Comparison of ENCODE assay signal across 26 cellular contexts in the genomic region with DNA sequence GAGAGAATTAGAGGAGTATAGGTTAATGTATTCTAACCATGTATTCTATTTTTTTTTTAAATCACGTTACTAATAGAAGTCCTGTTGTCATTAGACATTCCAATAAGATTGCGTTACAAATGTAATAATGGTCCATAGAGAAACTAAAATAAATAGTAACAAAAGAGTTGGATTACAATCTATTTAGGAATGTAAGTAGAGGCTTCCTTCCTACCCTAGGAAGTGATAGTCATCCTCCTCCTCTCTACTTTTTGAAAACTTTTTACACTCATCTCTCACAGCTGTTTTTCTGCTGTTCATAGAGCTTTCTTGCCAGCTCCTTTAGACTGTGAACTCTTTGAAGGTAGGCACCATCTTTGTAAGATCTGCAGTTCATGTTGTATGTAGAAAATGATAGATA. TPM values are rescaled to one million over a fixed set of nuclear protein-coding genes. Genes with fewer than 3 reads are reported as not detected.
DNase-seq lines count a peak whose midpoint lies in the region; ATAC-seq and TF ChIP-seq lines count a peak whose summit lies in the region.
"Had no signal": no experiment of that assay in that cellular context is flagged by ENCODE, and none has a peak within 500 bp of the region (broad histone marks: within the 10 kb centered on the region; RNA-seq: fewer than 3 reads in every experiment).

No MANE protein-coding gene starts in this region.

- no peak for TF ChIP-seq CTCF in AG04450 (IDR thresholded peaks at IDR 0.05; ENCODE audit: low read depth, low read length)
- no peak for TF ChIP-seq CTCF in HFFc6 (IDR thresholded peaks at IDR 0.05)

- H3K36me3 Mint-ChIP-seq in HFFc6 (ENCODE audit: low read depth) = peaks cover 60% of the 10 kb centered on the region
- H3K36me3 Mint-ChIP-seq: activated naive CD8-positive, alpha-beta T cell; CD4-positive, CD25-positive, alpha-beta regulatory T cell; memory B cell; naive thymus-derived CD8-positive, alpha-beta T cell had no signal

- H3K4me3 Mint-ChIP-seq in HFFc6 = peak overlapping the region; percentile 80
- H3K4me3 Mint-ChIP-seq: activated CD4-positive, alpha-beta T cell treated with anti-CD3 and anti-CD28 coated beads, Interleukin-2, amount 10 ng/mL, durations not matched to agents 24 days and 14 days; activated naive CD8-positive, alpha-beta T cell; CD4-positive, CD25-positive, alpha-beta regulatory T cell; memory B cell; naive thymus-derived CD8-positive, alpha-beta T cell; stimulated activated naive CD8-positive, alpha-beta T cell treated with anti-CD3 and anti-CD28 coated beads, Interleukin-15, amount 100 ng/mL, for 72 hours had no signal

- H3K36me3 ChIP-seq in adipocyte (ENCODE audit: control insufficient read depth, insufficient read depth, low read length, severe bottlenecking) = no peaks in the 10 kb centered on the region
- H3K36me3 ChIP-seq: esophagus squamous epithelium, tibial artery had no signal

- peaks cover 96% of the 10 kb centered on the region for H3K4me1 Mint-ChIP-seq in HFFc6 (ENCODE audit: low read depth)
- H3K4me1 Mint-ChIP-seq: activated CD4-positive, alpha-beta T cell treated with anti-CD3 and anti-CD28 coated beads, Interleukin-2, amount 10 ng/mL, durations not matched to agents 24 days and 14 days; CD4-positive, CD25-positive, alpha-beta regulatory T cell; memory B cell; naive thymus-derived CD8-positive, alpha-beta T cell; stimulated activated naive CD8-positive, alpha-beta T cell treated with anti-CD3 and anti-CD28 coated beads, Interleukin-15, amount 100 ng/mL, for 72 hours had no signal

- H3K27ac ChIP-seq in AG04450 (ENCODE audit: low read depth, low read length) = peak overlapping the region; percentile 89
- H3K27ac ChIP-seq: body of pancreas, esophagus squamous epithelium, tibial artery had no signal

- POLR2A ChIA-PET in AG04450 (lab: Yijun Ruan, JAX) = interaction anchor here (1.3 to 2.7 kb wide), 4 partner anchors 18 to 25 kb away, joined by 5 to 8 read pairs (median 6); no protein-coding TSS in a partner anchor

- no peak overlapping the region for H3K9ac ChIP-seq in adipocyte (ENCODE audit: low read length)

- H3K9me3 ChIP-seq in AG04450 (ENCODE audit: control insufficient read depth, insufficient read depth, low read length) (0 out of 2 replicates have a peak, but pooled peaks cover 2% of the 10 kb centered on the region), adipocyte (ENCODE audit: control insufficient read depth, low read length) (no peaks in the 10 kb centered on the region)
- H3K9me3 ChIP-seq: body of pancreas, esophagus squamous epithelium, tibial artery had no signal

- no peaks in the 10 kb centered on the region for H3K27me3 Mint-ChIP-seq in HFFc6 (ENCODE audit: insufficient read depth)
- H3K27me3 Mint-ChIP-seq: activated CD4-positive, alpha-beta T cell treated with anti-CD3 and anti-CD28 coated beads, Interleukin-2, amount 10 ng/mL, durations not matched to agents 24 days and 14 days; CD4-positive, CD25-positive, alpha-beta regulatory T cell; memory B cell; stimulated activated naive CD8-positive, alpha-beta T cell treated with anti-CD3 and anti-CD28 coated beads, Interleukin-15, amount 100 ng/mL, for 72 hours had no signal

- no peaks in the 10 kb centered on the region for H3K4me1 ChIP-seq in adipocyte (ENCODE audit: control insufficient read depth, insufficient read depth, low read length)
- H3K4me1 ChIP-seq: body of pancreas, esophagus squamous epithelium, tibial artery had no signal

- CTCF ChIA-PET in AG04450 (lab: Charles Lee) = no interaction called here

- no peaks in the 10 kb centered on the region for H3K27me3 ChIP-seq in AG04450 (ENCODE audit: control insufficient read depth, insufficient read depth, low read length)
- no peaks in the 10 kb centered on the region for H3K27me3 ChIP-seq in adipocyte (replicated peaks; ENCODE audit: control insufficient read depth, insufficient read depth, low read length)
- H3K27me3 ChIP-seq: body of pancreas, esophagus squamous epithelium, tibial artery had no signal

- DNase-seq in AG04450 (ENCODE audit: low read depth, low spot score) = no peak
- DNase-seq in HFFc6 = peak; percentile 77
- DNase-seq in adipocyte (ENCODE audit: low read depth) = peak; percentile 32
- peak; percentile 75 for DNase-seq in kidney glomerular epithelial cell (lab: John Stamatoyannopoulos, UW)
- DNase-seq in epidermal melanocyte (ENCODE audit: insufficient read length, low spot score) = no peak
- DNase-seq: activated CD4-positive, alpha-beta T cell treated with anti-CD3 and anti-CD28 coated beads, Interleukin-2, amount 10 ng/mL, durations not matched to agents 24 days and 14 days; body of pancreas; CD4-positive, CD25-positive, alpha-beta regulatory T cell; effector memory CD4-positive, alpha-beta T cell; esophagus squamous epithelium; left cardiac atrium; naive thymus-derived CD8-positive, alpha-beta T cell; NCI-H1105 treated with DMSO at 0.1 percent for 48 hours; NCI-H2081 treated with DMSO at 0.1 percent for 48 hours; NCI-H446; OCI-M1; SIG-M5; tibial artery had no signal

- ATAC-seq in GM18858 (IDR thresholded peaks at IDR 0.05; ENCODE audit: unreplicated experiment) (no peak), HG03108 (IDR thresholded peaks at IDR 0.05; ENCODE audit: unreplicated experiment) (no peak), HG02588 (IDR thresholded peaks at IDR 0.05; ENCODE audit: unreplicated experiment) (no peak)
- ATAC-seq: body of pancreas; GM12878; left cardiac atrium; naive thymus-derived CD8-positive, alpha-beta T cell; stimulated activated naive CD8-positive, alpha-beta T cell treated with anti-CD3 and anti-CD28 coated beads, Interleukin-15, amount 100 ng/mL, for 72 hours had no signal

- H3K27ac Mint-ChIP-seq in HFFc6 = peak overlapping the region; percentile 92
- H3K27ac Mint-ChIP-seq: activated CD4-positive, alpha-beta T cell treated with anti-CD3 and anti-CD28 coated beads, Interleukin-2, amount 10 ng/mL, durations not matched to agents 24 days and 14 days; activated naive CD8-positive, alpha-beta T cell; CD4-positive, CD25-positive, alpha-beta regulatory T cell; memory B cell; naive thymus-derived CD8-positive, alpha-beta T cell; stimulated activated naive CD8-positive, alpha-beta T cell treated with anti-CD3 and anti-CD28 coated beads, Interleukin-15, amount 100 ng/mL, for 72 hours had no signal

- no peaks in the 10 kb centered on the region for H3K9me3 Mint-ChIP-seq in HFFc6
- H3K9me3 Mint-ChIP-seq: activated CD4-positive, alpha-beta T cell treated with anti-CD3 and anti-CD28 coated beads, Interleukin-2, amount 10 ng/mL, durations not matched to agents 24 days and 14 days; memory B cell; stimulated activated naive CD8-positive, alpha-beta T cell treated with anti-CD3 and anti-CD28 coated beads, Interleukin-15, amount 100 ng/mL, for 72 hours had no signal

- H3K4me3 ChIP-seq in AG04450 (ENCODE audit: low read depth, low read length) = no peak overlapping the region
- H3K4me3 ChIP-seq in adipocyte (ENCODE audit: low read length) = no peak overlapping the region
- H3K4me3 ChIP-seq: body of pancreas, esophagus squamous epithelium, GM12878, tibial artery had no signal

RNA-seq across cellular contexts. Expression of a gene that starts 23.6 kb away (rescaled TPM):
- polyA plus RNA-seq in AG04450 (2011; rRNA removed) = 71.1 and 90.7 TPM in 2 replicates
- 88.5 and 155 TPM in 2 replicates for polyA minus RNA-seq in AG04450 (2011; rRNA and poly(A)+ RNA removed)
- 100 to 1,000 TPM in 2 of 6 experiments, 10 to 100 TPM in 4; 65.7 to 106 (median 93.3) TPM for total RNA-seq in HFFc6 (2021; fragmentation: NEBNext Ultra II Directional; extraction: Animal tissue kit (Norgen Biotek cat#: 25700))
- total RNA-seq: activated CD4-positive, alpha-beta T cell treated with anti-CD3 and anti-CD28 coated beads, Interleukin-2, amount 10 ng/mL, durations not matched to agents 24 days and 14 days; CD4-positive, CD25-positive, alpha-beta regulatory T cell; GM12878; naive thymus-derived CD8-positive, alpha-beta T cell; T-helper 1 cell treated with Interleukin-12 subunit alpha and Interleukin-12 subunit beta and Interleukin-4 antibody, amounts not matched to agents 30 ng/mL and 1 ng/mL, for 36 hours had no signal
- polyA plus RNA-seq: CD4-positive, CD25-positive, alpha-beta regulatory T cell; GM12878; naive thymus-derived CD8-positive, alpha-beta T cell had no signal

Comparison
In these comparisons a context has a peak if more than half of its experiments do, and no peak if none do; other contexts are left out.
1. DNase-seq: peak in HFFc6 (single experiment), adipocyte (single experiment) and kidney glomerular epithelial cell (single experiment); none in AG04450 (single experiment) and epidermal melanocyte (single experiment).